ENCODE assay signal across 8 cellular contexts in the genomic region with DNA sequence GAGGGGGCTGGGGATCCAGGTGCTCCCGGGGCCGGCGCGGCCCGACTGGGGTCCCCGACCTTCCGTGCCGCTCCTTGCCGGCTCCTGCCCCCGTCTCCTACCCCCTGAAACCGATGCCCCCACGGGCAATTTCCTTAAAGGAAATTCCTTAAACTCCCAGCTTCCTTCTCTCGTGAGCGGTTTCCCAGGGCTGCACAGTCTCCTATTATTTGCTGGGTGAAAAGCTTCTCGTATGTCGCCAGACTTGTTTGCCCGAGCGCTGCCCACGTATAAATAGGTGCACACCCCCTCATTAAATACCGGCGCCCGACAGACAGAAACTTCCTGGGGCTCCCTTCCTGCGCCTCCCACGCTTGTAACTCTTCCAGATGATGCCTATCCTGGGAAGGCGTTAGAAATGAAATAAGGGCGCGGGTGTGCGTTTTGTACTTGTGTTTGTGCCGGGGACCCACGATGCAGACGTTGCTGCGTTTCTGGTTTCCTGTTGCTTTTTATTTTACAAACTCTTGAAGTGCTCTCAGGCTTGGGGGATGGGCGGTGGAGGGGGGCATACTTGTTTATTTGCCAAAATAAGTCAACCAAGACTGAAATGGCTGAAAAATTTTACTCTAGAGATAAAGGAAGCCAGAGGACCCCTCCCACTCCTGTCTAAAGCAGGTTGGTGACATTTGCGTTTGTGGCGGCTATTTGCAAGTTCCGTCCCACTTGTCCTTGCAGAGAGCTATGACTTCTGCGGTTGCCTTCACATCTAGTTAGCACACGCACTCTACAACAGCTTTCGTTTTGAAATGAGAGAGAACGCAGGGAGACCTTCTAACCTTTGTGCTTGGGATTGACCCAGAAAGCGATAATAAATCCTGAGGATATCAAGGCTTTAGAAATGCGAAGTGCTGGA. TPM values are rescaled to one million over a fixed set of nuclear protein-coding genes. Genes with fewer than 3 reads are reported as not detected.
DNase-seq lines count a peak whose midpoint lies in the region; ATAC-seq and TF ChIP-seq lines count a peak whose summit lies in the region.

No MANE protein-coding gene starts in this region.

- H3K27ac Mint-ChIP-seq in Caco-2 (ENCODE audit: unreplicated experiment) = peak overlapping the region; percentile 94

- no peaks in the 10 kb centered on the region for H3K9me3 ChIP-seq in Caco-2

- intact Hi-C loops in Caco-2 (cut with micrococcal nuclease; ENCODE audit: unreplicated experiment) = loop anchor here (10.0 kb wide), 1 partner anchor 61 kb away; a partner anchor contains a TSS

- peaks cover 12% of the 10 kb centered on the region for H3K36me3 Mint-ChIP-seq in Caco-2 (ENCODE audit: insufficient read depth, unreplicated experiment)

- H3K4me1 ChIP-seq in Caco-2 = peaks cover 31% of the 10 kb centered on the region

- H3K4me3 Mint-ChIP-seq in Caco-2 (ENCODE audit: unreplicated experiment) = peak overlapping the region; percentile 94

- no peaks in the 10 kb centered on the region for H3K27me3 Mint-ChIP-seq in Caco-2 (ENCODE audit: insufficient read depth, unreplicated experiment)

- peak overlapping the region; percentile 72 for H3K4me3 ChIP-seq in Caco-2 (ENCODE audit: low read depth, low read length)

- no peaks in the 10 kb centered on the region for H3K27me3 ChIP-seq in Caco-2 (replicated peaks; ENCODE audit: control insufficient read depth, insufficient read depth, low read length)

- peaks cover under 1% of the 10 kb centered on the region; the same call in 1 of the 2 replicates for H3K36me3 ChIP-seq in Caco-2 (ENCODE audit: control insufficient read depth, insufficient read depth, low read length)

- TF ChIP-seq CTCF in Caco-2 (IDR thresholded peaks at IDR 0.05; ENCODE audit: insufficient read depth in 1 of 2, low read depth in 1 of 2, low read length in 1 of 2, severe bottlenecking in 1 of 2, unreplicated experiment in 1 of 2) = no peak
- no peak for TF ChIP-seq CTCF in omental fat pad (IDR thresholded peaks at IDR 0.05)

- no TSS peak for BruUV-seq in Caco-2 (replicated peaks; lab: Mats Ljungman, UMichigan)

- POLR2A ChIA-PET in Caco-2 (lab: Charles Lee) = interaction anchor here (0.5 to 0.9 kb wide), 3 partner anchors 18 to 130 kb away, joined by 3 to 8 read pairs (median 3); a partner anchor contains a TSS

- CTCF ChIA-PET in Caco-2 (lab: Charles Lee) = interaction anchor here (0.6 to 1.5 kb wide), 2 partner anchors 42 to 53 kb away, joined by 4 to 5 read pairs; no protein-coding TSS in a partner anchor

- no peaks in the 10 kb centered on the region for H3K9me3 Mint-ChIP-seq in Caco-2 (ENCODE audit: unreplicated experiment)

- peak in 1 of 2 experiments; percentile 41 for DNase-seq in Caco-2
- DNase-seq in NCI-H526 treated with DMSO at 0.1 percent for 48 hours (lab: John Stamatoyannopoulos, UW) = peak; percentile 56
- peak; percentile 75 for DNase-seq in activated effector memory CD4-positive, alpha-beta T cell treated with anti-CD3 and anti-CD28 coated beads, Interleukin-2, amount 50 U/mL, for 16 hours
- peak; percentile 86 for DNase-seq in germinal center (ENCODE audit: low spot score)
- no peak for DNase-seq in omental fat pad (ENCODE audit: low spot score)

- peaks cover 36% of the 10 kb centered on the region for H3K4me1 Mint-ChIP-seq in Caco-2 (ENCODE audit: low read depth, unreplicated experiment)

- peak; percentile 39 for ATAC-seq in GM21619 (IDR thresholded peaks at IDR 0.05; ENCODE audit: unreplicated experiment)
- ATAC-seq in omental fat pad (ENCODE audit: low FRiP score) = peak; percentile 37
- ATAC-seq in GM18867 (IDR thresholded peaks at IDR 0.05; ENCODE audit: unreplicated experiment) = no peak
- no peak for ATAC-seq in GM21515 (IDR thresholded peaks at IDR 0.05; ENCODE audit: unreplicated experiment)

RNA-seq across cellular contexts. Expression of a gene that starts 1.0 kb away (rescaled TPM):
- total RNA-seq in Caco-2 (2022) (13.8 and 15.4 TPM in 2 replicates), omental fat pad (10 to 100 TPM; 11.4 to 65.6 (median 22.2) TPM)

RNA-seq across cellular contexts. Expression of a gene that starts 59.6 kb away (rescaled TPM):
- 24.0 and 25.4 TPM in 2 replicates for total RNA-seq in Caco-2 (2022)
- 10 to 100 TPM; 20.7 to 45.0 (median 35.2) TPM for total RNA-seq in omental fat pad

Comparison
In these comparisons a context has a peak if more than half of its experiments do, and no peak if none do; other contexts are left out.
1. ATAC-seq: peak in GM21619 (single experiment) and omental fat pad (single experiment); none in GM18867 (single experiment) and GM21515 (single experiment).